9 cellular contexts compared by ENCODE assay signal in the genomic region with DNA sequence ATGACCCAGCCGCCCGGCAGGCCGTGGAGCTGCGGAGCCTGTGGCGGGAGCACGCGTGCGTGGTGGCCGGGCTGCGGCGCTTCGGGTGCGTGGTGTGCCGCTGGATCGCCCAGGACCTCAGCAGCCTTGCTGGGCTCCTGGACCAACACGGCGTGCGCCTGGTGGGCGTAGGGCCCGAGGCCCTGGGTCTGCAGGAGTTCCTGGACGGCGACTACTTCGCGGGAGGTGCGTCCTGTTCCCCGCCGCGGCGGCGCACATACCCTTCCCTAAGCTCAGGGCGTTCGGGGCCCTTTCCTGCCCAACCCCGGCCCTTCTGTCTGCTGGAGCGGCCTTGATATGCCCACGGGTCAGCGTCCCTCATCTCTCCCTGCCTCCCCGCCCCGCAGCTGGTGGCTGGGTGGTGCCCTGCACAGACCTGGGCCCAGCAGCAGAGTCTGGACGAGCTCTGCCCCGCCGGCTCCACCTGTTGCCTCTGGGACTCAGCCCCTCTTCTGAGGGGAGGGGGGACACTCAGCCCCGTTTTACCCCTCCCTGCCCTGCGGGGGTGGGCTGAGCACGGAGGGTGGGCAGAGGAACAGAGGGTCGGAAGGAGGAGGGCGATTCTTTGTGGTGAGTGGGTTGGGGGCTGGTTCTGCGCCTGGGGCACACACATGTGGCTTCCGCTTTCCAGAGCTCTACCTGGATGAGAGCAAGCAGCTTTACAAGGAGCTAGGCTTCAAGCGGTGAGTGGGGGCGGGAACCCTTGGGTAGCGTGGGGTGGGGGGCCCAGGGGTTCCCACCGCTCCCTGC. TPM values are rescaled to one million over a fixed set of nuclear protein-coding genes. Genes with fewer than 3 reads are reported as not detected.
DNase-seq lines count a peak whose midpoint lies in the region; ATAC-seq, FAIRE-seq and TF ChIP-seq lines count a peak whose summit lies in the region.
"Had no signal": no experiment of that assay in that cellular context is flagged by ENCODE, and none has a peak within 500 bp of the region (broad histone marks: within the 10 kb centered on the region; RNA-seq: fewer than 3 reads in every experiment).

No MANE protein-coding gene starts in this region.

- H3K79me2 ChIP-seq in PC-9 (ENCODE audit: low read depth), result 0 out of 2 replicates have a peak, but pooled peaks cover 6% of the 10 kb centered on the region

- H2AFZ ChIP-seq in PC-9, result peak overlapping the region; percentile 88

- TF ChIP-seq EP300 in A549 (IDR thresholded peaks at IDR 0.05), result no peak

- H3K4me3 ChIP-seq in A549, result peak overlapping the region; percentile 78
- peak overlapping the region; percentile 75 for H3K4me3 ChIP-seq in PC-9
- peak overlapping the region; percentile 80 for H3K4me3 ChIP-seq in choroid plexus epithelial cell (ENCODE audit: low read depth, low read length)
- peak overlapping the region; percentile 38 for H3K4me3 ChIP-seq in mucosa of descending colon

- H3K4me1 ChIP-seq in A549 (peaks cover 12% of the 10 kb centered on the region), PC-9 (replicated peaks; ENCODE audit: insufficient read depth) (no peaks in the 10 kb centered on the region), mucosa of descending colon (ENCODE audit: low read depth) (peaks cover 24% of the 10 kb centered on the region)

- H3K4me2 ChIP-seq in A549 (peak overlapping the region; percentile 91), PC-9 (peak overlapping the region; percentile 82)

- H3K27ac ChIP-seq in A549 (peak overlapping the region; percentile 76 to 99), PC-9 (no peak overlapping the region)

- TF ChIP-seq RAD21 in A549 (conservative IDR thresholded peaks at IDR 0.05 in 1 of 2, IDR thresholded peaks at IDR 0.05 in 1 of 2), result no peak

- H3K9me2 ChIP-seq in PC-9 (ENCODE audit: insufficient read depth), result no peaks in the 10 kb centered on the region

- H3K9me3 ChIP-seq in A549 (no peaks in the 10 kb centered on the region), PC-9 (ENCODE audit: insufficient read depth, low read depth) (no peaks in the 10 kb centered on the region), mucosa of descending colon (no peaks in the 10 kb centered on the region)

- WGBS in A549 (ENCODE audit: missing lambda C conversion rate), result 83% methylated on average over 6 of the region's 52 CpGs

- TF ChIP-seq CTCF in A549 (IDR thresholded peaks at IDR 0.05) (no peak), PC-9 (conservative IDR thresholded peaks at IDR 0.05) (no peak), choroid plexus epithelial cell (conservative IDR thresholded peaks at IDR 0.05; ENCODE audit: low read depth, low read length) (no peak), mucosa of descending colon (IDR thresholded peaks at IDR 0.05) (no peak)

- no peaks in the 10 kb centered on the region for H4K20me1 ChIP-seq in PC-9 (ENCODE audit: insufficient read depth)

- DNase-seq in A549 (ENCODE audit: low read depth in 1 of 2, low spot score in 1 of 2) (peak; percentile 14 to 26), PC-9 (no peak), choroid plexus epithelial cell (ENCODE audit: low read depth) (peak; percentile 26), mucosa of descending colon (peak in 2 of 3 donors; percentile 58 to 78), NCI-H1930 (lab: John Stamatoyannopoulos, UW) (no peak), mucosa of gallbladder (ENCODE audit: low spot score) (no peak)

- intact Hi-C loops in PC-9 (cut with micrococcal nuclease; ENCODE audit: unreplicated experiment) (loop anchor here (2.0 to 10.0 kb wide), 4 partner anchors 58 to 382 kb away; a partner anchor contains a TSS), mucosa of descending colon (cut with DNase I, micrococcal nuclease) (no loop called here)

- POLR2A ChIA-PET in A549 (lab: Yijun Ruan, JAX), result no interaction called here
- POLR2A ChIA-PET in PC-9 (lab: Charles Lee; ENCODE audit: unreplicated experiment), result no interaction called here

- no peak for FAIRE-seq in A549 (lab: Jason Lieb, UNC)

- no peaks in the 10 kb centered on the region for H3K27me3 ChIP-seq in PC-9 (ENCODE audit: insufficient read depth, low read depth)

- BruUV-seq in PC-9 (replicated peaks; lab: Mats Ljungman, UMichigan), result no TSS peak

- CTCF ChIA-PET in A549 (lab: Yijun Ruan, JAX), result no interaction called here
- CTCF ChIA-PET in PC-9 (lab: Charles Lee), result no interaction called here

- peak; percentile 36 to 42 for ATAC-seq in A549
- peak; percentile 1 for ATAC-seq in GM19025 (IDR thresholded peaks at IDR 0.05; ENCODE audit: low read depth, unreplicated experiment)
- ATAC-seq in mucosa of descending colon, result peak; percentile 16
- ATAC-seq in GM19328 (IDR thresholded peaks at IDR 0.05; ENCODE audit: unreplicated experiment), result no peak

- H3F3A ChIP-seq in PC-9 (ENCODE audit: insufficient read depth, low read depth), result peaks cover 9% of the 10 kb centered on the region; the same call in 1 of the 2 replicates

- TF ChIP-seq POLR2A in A549 (IDR thresholded peaks at IDR 0.05; ENCODE audit: low read length), result 0 out of 2 replicates have a peak, but pooled peaks have one; percentile 1

- H3K36me3 ChIP-seq in PC-9 (ENCODE audit: low read depth) (no peaks in the 10 kb centered on the region), mucosa of descending colon (ENCODE audit: low read depth) (peaks cover 2% of the 10 kb centered on the region)

TF ChIP-seq in A549, 52 proteins besides CTCF, POLR2A, EP300 and RAD21:
- TF ChIP-seq CEBPB (IDR thresholded peaks at IDR 0.05) (no peak), TFCP2L1 (CRISPR knock-in tag; IDR thresholded peaks at IDR 0.05) (no peak), JUNB (IDR thresholded peaks at IDR 0.05) (no peak), NFE2L2 (conservative IDR thresholded peaks at IDR 0.05; ENCODE audit: low read length) (no peak)
- TF ChIP-seq, protein P1, sequence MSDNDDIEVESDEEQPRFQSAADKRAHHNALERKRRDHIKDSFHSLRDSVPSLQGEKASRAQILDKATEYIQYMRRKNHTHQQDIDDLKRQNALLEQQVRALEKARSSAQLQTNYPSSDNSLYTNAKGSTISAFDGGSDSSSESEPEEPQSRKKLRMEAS (IDR thresholded peaks at IDR 0.05), result no peak

RNA-seq across cellular contexts. Expression of a gene that starts 0.7 kb away (rescaled TPM):
- 4.4 and 6.6 TPM in 2 replicates for polyA plus RNA-seq in A549 (2011; rRNA removed)
- 14.3 and 19.8 TPM in 2 replicates for polyA plus RNA-seq in A549 (2012; cell fraction: cytosol; rRNA removed)
- 29.8 and 31.3 TPM in 2 replicates for polyA plus RNA-seq in A549 (2012; cell fraction: nucleus; rRNA removed)
- 14.7 to 17.4 TPM (median 16.4 TPM) in 3 replicates for polyA plus RNA-seq in A549 (2017; fragmentation: RNase III; extraction: RNeasy Plus Mini Kit Qiagen cat#74134 plus additional on column Dnase treatment)
- polyA minus RNA-seq in A549 (2011; rRNA and poly(A)+ RNA removed), result 4.5 and 5.9 TPM in 2 replicates
- 26.1 and 35.3 TPM in 2 replicates for total RNA-seq in PC-9 (2021)
- total RNA-seq in mucosa of descending colon, result 10 to 100 TPM; 45.2 to 65.5 (median 48.3) TPM
- total RNA-seq in mucosa of gallbladder, result 133 TPM

RNA-seq across cellular contexts. Expression of a gene that starts 31.1 kb away (rescaled TPM):
- polyA plus RNA-seq in A549 (2011; rRNA removed), result 0.16 and 0.29 TPM in 2 replicates
- 0.16 and 0.25 TPM in 2 replicates for polyA plus RNA-seq in A549 (2012; cell fraction: cytosol; rRNA removed)
- polyA plus RNA-seq in A549 (2012; cell fraction: nucleus; rRNA removed), result 1.2 and 1.6 TPM in 2 replicates
- polyA plus RNA-seq in A549 (2017; fragmentation: RNase III; extraction: RNeasy Plus Mini Kit Qiagen cat#74134 plus additional on column Dnase treatment), result 0.22 to 0.31 TPM (median 0.25 TPM) in 3 replicates
- 0.29 and 0.34 TPM in 2 replicates for polyA minus RNA-seq in A549 (2011; rRNA and poly(A)+ RNA removed)
- total RNA-seq in PC-9 (2021), result 9.9 and 13.8 TPM in 2 replicates
- total RNA-seq in mucosa of descending colon, result 100 to 1,000 TPM; 143 to 206 (median 146) TPM
- total RNA-seq in mucosa of gallbladder, result 231 TPM

RNA-seq across cellular contexts. Expression of a gene that starts 45.6 kb away (rescaled TPM):
- polyA plus RNA-seq in A549 (2011; rRNA removed), result not detected in 2 replicates
- 0.09 TPM in 1 of 2 replicates, not detected in the other for polyA plus RNA-seq in A549 (2012; cell fraction: cytosol; rRNA removed)
- 0.17 TPM in 1 of 2 replicates, not detected in the other for polyA plus RNA-seq in A549 (2012; cell fraction: nucleus; rRNA removed)
- not detected in 3 replicates for polyA plus RNA-seq in A549 (2017; fragmentation: RNase III; extraction: RNeasy Plus Mini Kit Qiagen cat#74134 plus additional on column Dnase treatment)
- not detected in 2 replicates for polyA minus RNA-seq in A549 (2011; rRNA and poly(A)+ RNA removed)
- 2.7 and 4.9 TPM in 2 replicates for total RNA-seq in PC-9 (2021)
- 10 to 100 TPM in 1 of 3 donors, 1 to 10 TPM in 2; 4.2 to 10.9 (median 9.4) TPM for total RNA-seq in mucosa of descending colon
- total RNA-seq in mucosa of gallbladder, result 22.9 TPM

RNA-seq across cellular contexts. Expression of a gene that starts 57.2 kb away (rescaled TPM):
- polyA plus RNA-seq in A549 (2011; rRNA removed) (not detected in 2 replicates), A549 (2017; fragmentation: RNase III; extraction: RNeasy Plus Mini Kit Qiagen cat#74134 plus additional on column Dnase treatment) (not detected in 3 replicates)
- polyA plus RNA-seq in A549 (2012; cell fraction: cytosol; rRNA removed), result not detected in 2 replicates
- 0.04 and 0.07 TPM in 2 replicates for polyA plus RNA-seq in A549 (2012; cell fraction: nucleus; rRNA removed)
- not detected in 2 replicates for polyA minus RNA-seq in A549 (2011; rRNA and poly(A)+ RNA removed)
- total RNA-seq in PC-9 (2021) (not detected in 2 replicates), mucosa of descending colon (1 to 10 TPM; 1.3 to 7.8 (median 1.6) TPM), mucosa of gallbladder (0.20 TPM)
- total RNA-seq: myocyte had no signal

Comparison
In these comparisons a context has a peak if more than half of its experiments do, and no peak if none do; other contexts are left out.
1. DNase-seq: peak in A549 (2 of 2), choroid plexus epithelial cell (single experiment) and mucosa of descending colon (2 of 3); none in PC-9 (0 of 2), NCI-H1930 (0 of 2) and mucosa of gallbladder (single experiment).
2. Peak in every context shown above with its lines, with median percentiles within 50 percentile points of each other: H3K4me3 ChIP-seq.